ENCODE assay signal across 8 cellular contexts in the genomic region with DNA sequence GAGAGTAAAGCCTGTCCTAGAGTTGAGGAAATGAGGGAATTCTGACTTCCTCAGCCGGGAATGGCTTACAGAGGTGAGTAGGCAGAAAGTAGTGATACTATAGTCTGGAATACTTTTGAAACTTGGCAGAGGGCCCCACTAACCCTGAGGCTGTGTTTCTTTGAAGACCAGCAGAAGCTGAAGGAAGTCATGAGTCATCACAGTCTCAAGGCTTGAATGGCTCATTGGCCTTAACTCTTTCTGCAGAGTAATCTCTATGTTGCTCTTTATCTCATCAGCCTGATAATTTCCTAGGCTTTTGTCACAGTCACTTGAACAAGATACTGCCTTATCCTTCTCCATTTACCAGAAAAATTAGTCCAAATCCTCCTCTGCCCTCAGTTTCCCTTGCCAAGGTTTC.
DNase-seq lines count a peak whose midpoint lies in the region; ATAC-seq and TF ChIP-seq lines count a peak whose summit lies in the region.

No MANE protein-coding gene starts in this region.

- no peaks in the 10 kb centered on the region for H3K36me3 ChIP-seq in effector memory CD4-positive, alpha-beta T cell (ENCODE audit: control insufficient read depth, insufficient read depth, low read length)

- no peak for TF ChIP-seq CTCF in AG04449 (IDR thresholded peaks at IDR 0.05; ENCODE audit: insufficient read depth, low read length, missing control alignments)
- no peak for TF ChIP-seq CTCF in mesothelial cell of epicardium (IDR thresholded peaks at IDR 0.05; ENCODE audit: unreplicated experiment)

- H3K4me1 ChIP-seq in effector memory CD4-positive, alpha-beta T cell (ENCODE audit: control insufficient read depth, insufficient read depth, low read length, poor library complexity, severe bottlenecking) = no peaks in the 10 kb centered on the region

- ATAC-seq in GM19397 (IDR thresholded peaks at IDR 0.05; ENCODE audit: unreplicated experiment) (peak; percentile 63), HG03460 (IDR thresholded peaks at IDR 0.05; ENCODE audit: unreplicated experiment) (peak; percentile 87), left colon (peak; percentile 30)

- no peaks in the 10 kb centered on the region for H3K9me3 ChIP-seq in effector memory CD4-positive, alpha-beta T cell (ENCODE audit: control insufficient read depth, low read length)

- DNase-seq in AG04449 (ENCODE audit: low read depth, low spot score) = peak; percentile 84
- DNase-seq in activated naive CD8-positive, alpha-beta T cell treated with anti-CD3 and anti-CD28 coated beads for 36 hours = peak; percentile 1
- no peak for DNase-seq in left colon
- DNase-seq in putamen (ENCODE audit: low spot score) = no peak
- no peak for DNase-seq in mesothelial cell of epicardium (ENCODE audit: low spot score in 2 of 2, unreplicated experiment in 2 of 2)
- DNase-seq in effector memory CD4-positive, alpha-beta T cell = no peak

- no peak overlapping the region for H3K27ac ChIP-seq in effector memory CD4-positive, alpha-beta T cell (ENCODE audit: insufficient read depth, low read length, poor library complexity, severe bottlenecking)

- H3K9me3 Mint-ChIP-seq in activated naive CD8-positive, alpha-beta T cell treated with anti-CD3 and anti-CD28 coated beads for 36 hours = no peaks in the 10 kb centered on the region
- H3K9me3 Mint-ChIP-seq in mesothelial cell of epicardium = peaks cover 10% of the 10 kb centered on the region

- H3K4me3 ChIP-seq in AG04449 (ENCODE audit: low read depth, low read length) = no peak overlapping the region
- no peak overlapping the region for H3K4me3 ChIP-seq in effector memory CD4-positive, alpha-beta T cell (ENCODE audit: insufficient read depth, low read depth, low read length, poor library complexity, severe bottlenecking)

- CTCF ChIA-PET in AG04449 (lab: Yijun Ruan, JAX) = interaction anchor here (1.9 kb wide), 1 partner anchor 298 kb away, joined by 7 read pairs; no protein-coding TSS in a partner anchor

- no peaks in the 10 kb centered on the region for H3K27me3 ChIP-seq in effector memory CD4-positive, alpha-beta T cell (replicated peaks; ENCODE audit: control insufficient read depth, insufficient read depth, low read length, poor library complexity, severe bottlenecking)

- H3K27ac Mint-ChIP-seq in activated naive CD8-positive, alpha-beta T cell treated with anti-CD3 and anti-CD28 coated beads for 36 hours = no peak overlapping the region
- H3K27ac Mint-ChIP-seq in mesothelial cell of epicardium = no peak overlapping the region

- H3K27me3 Mint-ChIP-seq in activated naive CD8-positive, alpha-beta T cell treated with anti-CD3 and anti-CD28 coated beads for 36 hours = no peaks in the 10 kb centered on the region
- no peaks in the 10 kb centered on the region for H3K27me3 Mint-ChIP-seq in mesothelial cell of epicardium (ENCODE audit: low read depth)

- POLR2A ChIA-PET in AG04449 (lab: Yijun Ruan, JAX) = no interaction called here

- no peaks in the 10 kb centered on the region for H3K36me3 Mint-ChIP-seq in activated naive CD8-positive, alpha-beta T cell treated with anti-CD3 and anti-CD28 coated beads for 36 hours
- H3K36me3 Mint-ChIP-seq in mesothelial cell of epicardium = peaks cover 15% of the 10 kb centered on the region

- intact Hi-C loops in left colon (cut with DNase I, micrococcal nuclease) = no loop called here

- H3K4me3 Mint-ChIP-seq in activated naive CD8-positive, alpha-beta T cell treated with anti-CD3 and anti-CD28 coated beads for 36 hours = no peak overlapping the region
- H3K4me3 Mint-ChIP-seq in mesothelial cell of epicardium = no peak overlapping the region

- H3K4me1 Mint-ChIP-seq in activated naive CD8-positive, alpha-beta T cell treated with anti-CD3 and anti-CD28 coated beads for 36 hours = peaks cover 6% of the 10 kb centered on the region
- H3K4me1 Mint-ChIP-seq in mesothelial cell of epicardium = peaks cover 20% of the 10 kb centered on the region

Comparison
In these comparisons a context has a peak if more than half of its experiments do, and no peak if none do; other contexts are left out.
1. DNase-seq: peak in AG04449 (single experiment) and activated naive CD8-positive, alpha-beta T cell treated with anti-CD3 and anti-CD28 coated beads for 36 hours (single experiment); none in left colon (0 of 2), putamen (single experiment), mesothelial cell of epicardium (0 of 2) and effector memory CD4-positive, alpha-beta T cell (0 of 3).
2. ATAC-seq: peak in every context shown above with its lines; median percentile 87 in HG03460; 63 in GM19397; 30 in left colon.